ENCODE assay signal across 23 cellular contexts in genomic region chr1:172411791-172412338, GRCh38. TPM values are rescaled to one million over a fixed set of nuclear protein-coding genes. Genes with fewer than 3 reads are reported as not detected.
"Had no signal": no experiment of that assay in that cellular context is flagged by ENCODE, and none has a peak within 500 bp of the region (broad histone marks: within the 10 kb centered on the region; RNA-seq: fewer than 3 reads in every experiment).

No MANE protein-coding gene starts in this region.

- ATAC-seq: gastroesophageal sphincter, heart left ventricle, left ventricle myocardium superior had no signal

- H3K27ac ChIP-seq: gastroesophageal sphincter, heart left ventricle, neural progenitor cell, prostate gland, right atrium auricular region, suprapubic skin, transverse colon, uterus had no signal

- H3K9me3 ChIP-seq: gastroesophageal sphincter, heart left ventricle, prostate gland, right atrium auricular region, suprapubic skin, transverse colon, uterus had no signal

- H3K4me3 Mint-ChIP-seq: activated naive CD4-positive, alpha-beta T cell treated with anti-CD3 and anti-CD28 coated beads, Interleukin-2, amount 50 U/mL, for 24 hours; endodermal cell; memory B cell; neural progenitor cell; stimulated activated naive CD8-positive, alpha-beta T cell treated with anti-CD3 and anti-CD28 coated beads, Interleukin-15, Interleukin-2, amounts not matched to agents 100 ng/mL and 50 ng/mL, for 24 hours had no signal

- H3K4me1 ChIP-seq: gastroesophageal sphincter, heart left ventricle, neural progenitor cell, prostate gland, right atrium auricular region, suprapubic skin, transverse colon, uterus had no signal

- H3K36me3 ChIP-seq: gastroesophageal sphincter, heart left ventricle, neural progenitor cell, prostate gland, right atrium auricular region, suprapubic skin, transverse colon, uterus had no signal

- H3K9me3 Mint-ChIP-seq: activated naive CD4-positive, alpha-beta T cell treated with anti-CD3 and anti-CD28 coated beads, Interleukin-2, amount 50 U/mL, for 24 hours; endodermal cell; memory B cell; neural progenitor cell; stimulated activated naive CD8-positive, alpha-beta T cell treated with anti-CD3 and anti-CD28 coated beads, Interleukin-15, Interleukin-2, amounts not matched to agents 100 ng/mL and 50 ng/mL, for 24 hours had no signal

- H3K27ac Mint-ChIP-seq: activated naive CD4-positive, alpha-beta T cell treated with anti-CD3 and anti-CD28 coated beads, Interleukin-2, amount 50 U/mL, for 24 hours; endodermal cell; memory B cell; neural progenitor cell; stimulated activated naive CD8-positive, alpha-beta T cell treated with anti-CD3 and anti-CD28 coated beads, Interleukin-15, Interleukin-2, amounts not matched to agents 100 ng/mL and 50 ng/mL, for 24 hours had no signal

- DNase-seq: activated effector memory CD4-positive, alpha-beta T cell treated with anti-CD3 and anti-CD28 coated beads, Interleukin-2, amount 50 U/mL, for 16 hours; amniotic stem cell; endodermal cell; erythroblast; heart left ventricle; left ventricle myocardium superior; stimulated activated CD4-positive, alpha-beta T cell treated with anti-CD3 and anti-CD28 coated beads, Interleukin-2, amount 100 ng/mL, for 24 hours; T1000; transverse colon; uterus had no signal

- H3K4me3 ChIP-seq: gastroesophageal sphincter, heart left ventricle, neural progenitor cell, prostate gland, right atrium auricular region, suprapubic skin, transverse colon, uterus had no signal

- H3K36me3 Mint-ChIP-seq: neural progenitor cell had no signal

- H3K4me1 Mint-ChIP-seq: memory B cell, neural progenitor cell had no signal

- H3K27me3 ChIP-seq: gastroesophageal sphincter, heart left ventricle, neural progenitor cell, right atrium auricular region, suprapubic skin, transverse colon, uterus had no signal

- H3K27me3 Mint-ChIP-seq: activated naive CD4-positive, alpha-beta T cell treated with anti-CD3 and anti-CD28 coated beads, Interleukin-2, amount 50 U/mL, for 24 hours; memory B cell; stimulated activated naive CD8-positive, alpha-beta T cell treated with anti-CD3 and anti-CD28 coated beads, Interleukin-15, Interleukin-2, amounts not matched to agents 100 ng/mL and 50 ng/mL, for 24 hours had no signal

RNA-seq across cellular contexts. Expression of gene C1orf105, which starts 8.6 kb away (rescaled TPM):
- total RNA-seq: dermis microvascular lymphatic vessel endothelial cell; endodermal cell; gastroesophageal sphincter; kidney epithelial cell; mononuclear cell; osteoblast; T-helper 1 cell treated with Interleukin-12 subunit alpha and Interleukin-12 subunit beta and Interleukin-4 antibody, amounts not matched to agents 30 ng/mL and 1 ng/mL, for 36 hours; transverse colon; uterus had no signal
